ENCODE assay signal across 1 cellular context in the genomic region with DNA sequence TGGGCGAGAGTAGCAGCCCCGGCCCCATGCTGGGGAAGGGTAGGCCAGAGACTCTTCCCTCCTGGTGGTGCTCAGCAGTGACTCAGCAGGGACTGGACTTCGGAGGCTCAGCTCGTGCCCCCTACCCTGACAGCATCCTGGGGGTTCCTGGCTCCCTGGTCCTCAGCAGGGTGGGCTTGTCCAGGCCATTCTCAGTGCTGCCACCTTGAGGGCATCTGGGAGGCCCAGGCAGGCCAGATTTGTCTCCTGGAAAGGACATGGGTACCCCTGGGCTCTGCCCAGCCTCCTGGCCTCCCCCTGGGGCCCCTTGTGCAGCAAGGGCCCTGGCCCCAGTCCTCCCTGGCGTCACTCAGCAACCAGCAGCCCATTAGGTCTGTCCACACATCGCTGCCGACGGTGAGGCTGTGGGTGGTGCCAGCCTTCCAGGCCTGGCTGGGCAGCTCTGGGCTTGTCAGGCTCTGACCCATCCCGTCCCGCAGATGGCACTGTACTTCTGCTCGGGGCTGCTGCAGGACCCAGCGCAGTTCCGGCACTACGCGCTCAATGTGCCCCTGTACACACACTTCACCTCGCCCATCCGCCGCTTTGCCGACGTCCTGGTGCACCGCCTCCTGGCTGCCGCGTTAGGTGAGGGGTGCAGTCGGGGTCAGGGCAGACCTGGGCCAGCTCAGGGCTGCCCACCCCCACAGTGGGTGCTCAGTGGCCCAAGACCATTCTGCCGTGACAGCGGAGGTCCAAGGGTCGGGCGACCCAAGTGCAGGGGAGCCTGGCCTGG.
TF ChIP-seq lines count a peak whose summit lies in the region.

No MANE protein-coding gene starts in this region.

TF ChIP-seq in H1, 55 proteins besides CTCF, POLR2A, EP300 and RAD21 (continued from another document):
- TF ChIP-seq, protein P1, sequence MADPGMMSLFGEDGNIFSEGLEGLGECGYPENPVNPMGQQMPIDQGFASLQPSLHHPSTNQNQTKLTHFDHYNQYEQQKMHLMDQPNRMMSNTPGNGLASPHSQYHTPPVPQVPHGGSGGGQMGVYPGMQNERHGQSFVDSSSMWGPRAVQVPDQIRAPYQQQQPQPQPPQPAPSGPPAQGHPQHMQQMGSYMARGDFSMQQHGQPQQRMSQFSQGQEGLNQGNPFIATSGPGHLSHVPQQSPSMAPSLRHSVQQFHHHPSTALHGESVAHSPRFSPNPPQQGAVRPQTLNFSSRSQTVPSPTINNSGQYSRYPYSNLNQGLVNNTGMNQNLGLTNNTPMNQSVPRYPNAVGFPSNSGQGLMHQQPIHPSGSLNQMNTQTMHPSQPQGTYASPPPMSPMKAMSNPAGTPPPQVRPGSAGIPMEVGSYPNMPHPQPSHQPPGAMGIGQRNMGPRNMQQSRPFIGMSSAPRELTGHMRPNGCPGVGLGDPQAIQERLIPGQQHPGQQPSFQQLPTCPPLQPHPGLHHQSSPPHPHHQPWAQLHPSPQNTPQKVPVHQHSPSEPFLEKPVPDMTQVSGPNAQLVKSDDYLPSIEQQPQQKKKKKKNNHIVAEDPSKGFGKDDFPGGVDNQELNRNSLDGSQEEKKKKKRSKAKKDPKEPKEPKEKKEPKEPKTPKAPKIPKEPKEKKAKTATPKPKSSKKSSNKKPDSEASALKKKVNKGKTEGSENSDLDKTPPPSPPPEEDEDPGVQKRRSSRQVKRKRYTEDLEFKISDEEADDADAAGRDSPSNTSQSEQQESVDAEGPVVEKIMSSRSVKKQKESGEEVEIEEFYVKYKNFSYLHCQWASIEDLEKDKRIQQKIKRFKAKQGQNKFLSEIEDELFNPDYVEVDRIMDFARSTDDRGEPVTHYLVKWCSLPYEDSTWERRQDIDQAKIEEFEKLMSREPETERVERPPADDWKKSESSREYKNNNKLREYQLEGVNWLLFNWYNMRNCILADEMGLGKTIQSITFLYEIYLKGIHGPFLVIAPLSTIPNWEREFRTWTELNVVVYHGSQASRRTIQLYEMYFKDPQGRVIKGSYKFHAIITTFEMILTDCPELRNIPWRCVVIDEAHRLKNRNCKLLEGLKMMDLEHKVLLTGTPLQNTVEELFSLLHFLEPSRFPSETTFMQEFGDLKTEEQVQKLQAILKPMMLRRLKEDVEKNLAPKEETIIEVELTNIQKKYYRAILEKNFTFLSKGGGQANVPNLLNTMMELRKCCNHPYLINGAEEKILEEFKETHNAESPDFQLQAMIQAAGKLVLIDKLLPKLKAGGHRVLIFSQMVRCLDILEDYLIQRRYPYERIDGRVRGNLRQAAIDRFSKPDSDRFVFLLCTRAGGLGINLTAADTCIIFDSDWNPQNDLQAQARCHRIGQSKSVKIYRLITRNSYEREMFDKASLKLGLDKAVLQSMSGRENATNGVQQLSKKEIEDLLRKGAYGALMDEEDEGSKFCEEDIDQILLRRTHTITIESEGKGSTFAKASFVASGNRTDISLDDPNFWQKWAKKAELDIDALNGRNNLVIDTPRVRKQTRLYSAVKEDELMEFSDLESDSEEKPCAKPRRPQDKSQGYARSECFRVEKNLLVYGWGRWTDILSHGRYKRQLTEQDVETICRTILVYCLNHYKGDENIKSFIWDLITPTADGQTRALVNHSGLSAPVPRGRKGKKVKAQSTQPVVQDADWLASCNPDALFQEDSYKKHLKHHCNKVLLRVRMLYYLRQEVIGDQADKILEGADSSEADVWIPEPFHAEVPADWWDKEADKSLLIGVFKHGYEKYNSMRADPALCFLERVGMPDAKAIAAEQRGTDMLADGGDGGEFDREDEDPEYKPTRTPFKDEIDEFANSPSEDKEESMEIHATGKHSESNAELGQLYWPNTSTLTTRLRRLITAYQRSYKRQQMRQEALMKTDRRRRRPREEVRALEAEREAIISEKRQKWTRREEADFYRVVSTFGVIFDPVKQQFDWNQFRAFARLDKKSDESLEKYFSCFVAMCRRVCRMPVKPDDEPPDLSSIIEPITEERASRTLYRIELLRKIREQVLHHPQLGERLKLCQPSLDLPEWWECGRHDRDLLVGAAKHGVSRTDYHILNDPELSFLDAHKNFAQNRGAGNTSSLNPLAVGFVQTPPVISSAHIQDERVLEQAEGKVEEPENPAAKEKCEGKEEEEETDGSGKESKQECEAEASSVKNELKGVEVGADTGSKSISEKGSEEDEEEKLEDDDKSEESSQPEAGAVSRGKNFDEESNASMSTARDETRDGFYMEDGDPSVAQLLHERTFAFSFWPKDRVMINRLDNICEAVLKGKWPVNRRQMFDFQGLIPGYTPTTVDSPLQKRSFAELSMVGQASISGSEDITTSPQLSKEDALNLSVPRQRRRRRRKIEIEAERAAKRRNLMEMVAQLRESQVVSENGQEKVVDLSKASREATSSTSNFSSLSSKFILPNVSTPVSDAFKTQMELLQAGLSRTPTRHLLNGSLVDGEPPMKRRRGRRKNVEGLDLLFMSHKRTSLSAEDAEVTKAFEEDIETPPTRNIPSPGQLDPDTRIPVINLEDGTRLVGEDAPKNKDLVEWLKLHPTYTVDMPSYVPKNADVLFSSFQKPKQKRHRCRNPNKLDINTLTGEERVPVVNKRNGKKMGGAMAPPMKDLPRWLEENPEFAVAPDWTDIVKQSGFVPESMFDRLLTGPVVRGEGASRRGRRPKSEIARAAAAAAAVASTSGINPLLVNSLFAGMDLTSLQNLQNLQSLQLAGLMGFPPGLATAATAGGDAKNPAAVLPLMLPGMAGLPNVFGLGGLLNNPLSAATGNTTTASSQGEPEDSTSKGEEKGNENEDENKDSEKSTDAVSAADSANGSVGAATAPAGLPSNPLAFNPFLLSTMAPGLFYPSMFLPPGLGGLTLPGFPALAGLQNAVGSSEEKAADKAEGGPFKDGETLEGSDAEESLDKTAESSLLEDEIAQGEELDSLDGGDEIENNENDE (IDR thresholded peaks at IDR 0.05; ENCODE audit: insufficient replicate concordance, low read length), result no peak
- no peak for TF ChIP-seq RXRA (IDR thresholded peaks at IDR 0.05; ENCODE audit: insufficient read depth, low read depth, low read length)
- no peak for TF ChIP-seq TCF12 (IDR thresholded peaks at IDR 0.05; ENCODE audit: low read depth, low read length)
- no peak for TF ChIP-seq HDAC2 (IDR thresholded peaks at IDR 0.05; ENCODE audit: borderline replicate concordance in 1 of 2, low read depth in 2 of 2, low read length in 2 of 2)
- TF ChIP-seq KDM1A (IDR thresholded peaks at IDR 0.05; ENCODE audit: borderline replicate concordance, low read length), result no peak
- TF ChIP-seq, protein P2, sequence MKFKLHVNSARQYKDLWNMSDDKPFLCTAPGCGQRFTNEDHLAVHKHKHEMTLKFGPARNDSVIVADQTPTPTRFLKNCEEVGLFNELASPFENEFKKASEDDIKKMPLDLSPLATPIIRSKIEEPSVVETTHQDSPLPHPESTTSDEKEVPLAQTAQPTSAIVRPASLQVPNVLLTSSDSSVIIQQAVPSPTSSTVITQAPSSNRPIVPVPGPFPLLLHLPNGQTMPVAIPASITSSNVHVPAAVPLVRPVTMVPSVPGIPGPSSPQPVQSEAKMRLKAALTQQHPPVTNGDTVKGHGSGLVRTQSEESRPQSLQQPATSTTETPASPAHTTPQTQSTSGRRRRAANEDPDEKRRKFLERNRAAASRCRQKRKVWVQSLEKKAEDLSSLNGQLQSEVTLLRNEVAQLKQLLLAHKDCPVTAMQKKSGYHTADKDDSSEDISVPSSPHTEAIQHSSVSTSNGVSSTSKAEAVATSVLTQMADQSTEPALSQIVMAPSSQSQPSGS (IDR thresholded peaks at IDR 0.05; ENCODE audit: low read length), result no peak
- TF ChIP-seq CHD1 (IDR thresholded peaks at IDR 0.05; ENCODE audit: low read depth, low read length), result no peak
- no peak for TF ChIP-seq HDAC6 (IDR thresholded peaks at IDR 0.05; ENCODE audit: low read depth, low read length)
